In genomic region chrX:118493653-118494297, GRCh38 we compare ENCODE assay signal across 14 cellular contexts.
"Had no signal": no experiment of that assay in that cellular context is flagged by ENCODE, and none has a peak within 500 bp of the region (broad histone marks: within the 10 kb centered on the region; RNA-seq: fewer than 3 reads in every experiment).

No MANE protein-coding gene starts in this region.

- H3K4me1 ChIP-seq: transverse colon, vagina had no signal

- H3K9me3 ChIP-seq: esophagus muscularis mucosa, transverse colon, vagina had no signal

- DNase-seq: activated naive CD4-positive, alpha-beta T cell; caudate nucleus; left colon; posterior cingulate gyrus; stimulated activated CD4-positive, alpha-beta T cell treated with anti-CD3 and anti-CD28 coated beads, Interleukin-2, amount 100 ng/mL, for 48 hours; stimulated activated naive CD4-positive, alpha-beta T cell; substantia nigra; T-helper 2 cell; transverse colon had no signal

- H3K4me3 ChIP-seq: esophagus muscularis mucosa, lung, transverse colon, vagina had no signal

- H3K36me3 ChIP-seq: esophagus muscularis mucosa, transverse colon, vagina had no signal

- H3K27me3 ChIP-seq: transverse colon, vagina had no signal

- FAIRE-seq: colon, islet of Langerhans had no signal
